19 cellular contexts compared by ENCODE assay signal in the genomic region with DNA sequence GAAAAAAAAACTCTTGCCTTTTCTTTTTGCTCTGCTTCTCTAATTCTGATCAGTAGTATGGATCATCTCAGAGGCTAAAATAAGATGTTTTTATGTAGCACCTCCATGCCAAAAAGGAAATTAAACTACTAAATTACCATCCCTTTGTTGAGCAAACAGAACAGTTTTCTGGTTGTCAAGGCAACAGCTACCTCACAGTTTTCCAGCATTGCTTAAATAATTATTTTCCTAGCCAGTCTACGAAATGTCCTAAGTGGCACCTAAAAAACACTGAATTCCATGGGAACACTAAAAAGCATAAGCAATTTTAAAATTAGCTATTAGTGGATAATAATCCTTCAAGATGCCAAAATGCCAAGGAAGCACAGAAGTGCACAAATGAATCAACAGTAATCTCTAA.
DNase-seq lines count a peak whose midpoint lies in the region; ATAC-seq, FAIRE-seq and TF ChIP-seq lines count a peak whose summit lies in the region.
"Had no signal": no experiment of that assay in that cellular context is flagged by ENCODE, and none has a peak within 500 bp of the region (broad histone marks: within the 10 kb centered on the region; RNA-seq: fewer than 3 reads in every experiment).

No MANE protein-coding gene starts in this region.

- no peak for TF ChIP-seq RAD21 in K562 (CRISPR knock-in tag; conservative IDR thresholded peaks at IDR 0.05 in 1 of 2, IDR thresholded peaks at IDR 0.05 in 1 of 2)

- no peaks in the 10 kb centered on the region for H3K36me3 ChIP-seq in CD8-positive, alpha-beta memory T cell (ENCODE audit: insufficient read depth, low read length)
- H3K36me3 ChIP-seq in HUES48 (ENCODE audit: control insufficient read depth, insufficient read depth, low read length) (no peaks in the 10 kb centered on the region), K562 (ENCODE audit: control insufficient read depth, insufficient read depth, low read length) (no peaks in the 10 kb centered on the region)
- H3K36me3 ChIP-seq: breast epithelium, HAP-1, stomach, vagina, WERI-Rb-1 had no signal

- no peak overlapping the region for H3K27ac ChIP-seq in CD8-positive, alpha-beta memory T cell (ENCODE audit: low read depth, low read length)
- H3K27ac ChIP-seq in HUES48 (ENCODE audit: low read depth, low read length) (peak overlapping the region; percentile 11), K562 (ENCODE audit: extremely low read depth, low read depth, low read length) (no peak overlapping the region)
- H3K27ac ChIP-seq: breast epithelium, C4-2B, stomach, vagina, WERI-Rb-1 had no signal

- TF ChIP-seq EP300 in K562 (IDR thresholded peaks at IDR 0.05; ENCODE audit: low read length), result no peak

- no peaks in the 10 kb centered on the region for H3K27me3 ChIP-seq in CD8-positive, alpha-beta memory T cell (ENCODE audit: insufficient read depth, low read length, poor library complexity, severe bottlenecking)
- H3K27me3 ChIP-seq in HUES48 (ENCODE audit: control insufficient read depth, insufficient read depth, low read length) (no peaks in the 10 kb centered on the region), K562 (ENCODE audit: control insufficient read depth in 2 of 2, insufficient read depth in 2 of 2, low read length in 2 of 2) (no peaks in the 10 kb centered on the region)
- H3K27me3 ChIP-seq: breast epithelium, stomach, vagina had no signal

- CTCF ChIA-PET in CD8-positive, alpha-beta memory T cell (lab: Charles Lee), result no interaction called here
- CTCF ChIA-PET in K562 (lab: Yijun Ruan, JAX; ENCODE audit: low intra/inter-chr PET ratio), result no interaction called here

- H3K9me1 ChIP-seq in K562 (ENCODE audit: control insufficient read depth, insufficient read depth, low read length), result no peaks in the 10 kb centered on the region

- H3K4me3 Mint-ChIP-seq in CD8-positive, alpha-beta memory T cell, result peak overlapping the region in 1 of 7 donors; percentile 8

- TF ChIP-seq CTCF in K562 (IDR thresholded peaks at IDR 0.05 in 2 of 3, conservative IDR thresholded peaks at IDR 0.05 in 1 of 3; ENCODE audit: insufficient read depth in 2 of 3, low read depth in 1 of 3, low read length in 3 of 3), result no peak

- in situ Hi-C loops in K562 (cut with MboI), result no loop called here

- ATAC-seq in K562, result no peak
- ATAC-seq: mucosa of descending colon had no signal

- no peak overlapping the region for H3K4me3 ChIP-seq in CD8-positive, alpha-beta memory T cell (ENCODE audit: low read length)
- no peak overlapping the region for H3K4me3 ChIP-seq in HUES48 (ENCODE audit: low read depth, low read length)
- no peak overlapping the region for H3K4me3 ChIP-seq in K562
- H3K4me3 ChIP-seq: breast epithelium, HAP-1, mucosa of descending colon, stomach, vagina had no signal

- peaks cover 68 to 93% (median 90%) of the 10 kb centered on the region in 3 donors for H3K4me1 Mint-ChIP-seq in CD8-positive, alpha-beta memory T cell

- FAIRE-seq in K562 (lab: Jason Lieb, UNC), result no peak
- FAIRE-seq: keratinocyte, RCC 7860 had no signal

- H3K9me3 ChIP-seq in CD8-positive, alpha-beta memory T cell (ENCODE audit: low read length), result no peaks in the 10 kb centered on the region
- no peaks in the 10 kb centered on the region for H3K9me3 ChIP-seq in HUES48 (ENCODE audit: control insufficient read depth, insufficient read depth, low read length)
- no peaks in the 10 kb centered on the region for H3K9me3 ChIP-seq in K562 (replicated peaks; ENCODE audit: control insufficient read depth, insufficient read depth, low read depth, low read length)
- H3K9me3 ChIP-seq: breast epithelium, HAP-1, mucosa of descending colon, stomach, vagina had no signal

- no peaks in the 10 kb centered on the region for H3K36me3 Mint-ChIP-seq in CD8-positive, alpha-beta memory T cell

- no peaks in the 10 kb centered on the region for H4K20me1 ChIP-seq in K562 (replicated peaks; ENCODE audit: control insufficient read depth, insufficient read depth, low read length)

- H2AFZ ChIP-seq in K562 (ENCODE audit: low read depth, low read length), result no peak overlapping the region

- peaks cover 88% of the 10 kb centered on the region for H3K79me2 ChIP-seq in K562 (ENCODE audit: control insufficient read depth, insufficient read depth, low read length)

- H3K4me1 ChIP-seq in CD8-positive, alpha-beta memory T cell (ENCODE audit: insufficient read depth, low read length), result peaks cover 33% of the 10 kb centered on the region
- H3K4me1 ChIP-seq in HUES48 (ENCODE audit: control insufficient read depth, insufficient read depth, low read length) (peaks cover 13% of the 10 kb centered on the region), K562 (replicated peaks in 1 of 2; ENCODE audit: control insufficient read depth in 2 of 2, insufficient read depth in 2 of 2, low read length in 2 of 2) (peaks cover 4 to 5% of the 10 kb centered on the region in 2 experiments; a peak in 3 of 5 replicates)
- H3K4me1 ChIP-seq: breast epithelium had no signal

- no peaks in the 10 kb centered on the region for H3K27me3 Mint-ChIP-seq in CD8-positive, alpha-beta memory T cell

- 89% methylated on average over 1 of the region's 1 CpG for WGBS in K562 (ENCODE audit: insufficient coverage, low coverage, missing lambda C conversion rate)

- peak overlapping the region in 5 of 8 donors; percentile 13 to 57 (median 25) for H3K27ac Mint-ChIP-seq in CD8-positive, alpha-beta memory T cell

- H3K4me2 ChIP-seq in K562 (ENCODE audit: insufficient read depth, low read length), result no peak overlapping the region

- DNase-seq in CD8-positive, alpha-beta memory T cell, result no peak
- DNase-seq in K562 (ENCODE audit: extremely low read depth in 1 of 4, low spot score in 3 of 4) (no peak), lung microvascular endothelial cell (ENCODE audit: low read depth in 2 of 2) (peak; percentile 45 to 62), EL (no peak)
- no peak for DNase-seq in central memory CD4-positive, alpha-beta T cell
- DNase-seq in stimulated activated CD4-positive, alpha-beta T cell treated with anti-CD3 and anti-CD28 coated beads, Interleukin-12 subunit alpha, Interleukin-12 subunit beta, amount 100 ng/mL, for 4 hours, result no peak
- DNase-seq: activated gamma-delta T cell treated with Interleukin-2 at 50 U/mL for 16 hours, mucosa of descending colon, NCI-H1092 treated with DMSO at 0.1 percent for 48 hours, NCI-H526, stomach, WERI-Rb-1 had no signal

- TF ChIP-seq POLR2A in K562 (conservative IDR thresholded peaks at IDR 0.05), result no peak

- H3K9ac ChIP-seq in HUES48 (ENCODE audit: low read depth, low read length) (no peak overlapping the region), K562 (ENCODE audit: insufficient read depth in 1 of 2, low read depth in 2 of 2, low read length in 2 of 2) (no peak overlapping the region)

- no peaks in the 10 kb centered on the region for H3K9me3 Mint-ChIP-seq in CD8-positive, alpha-beta memory T cell

- intact Hi-C loops in K562 (cut with micrococcal nuclease), result no loop called here

- POLR2A ChIA-PET in CD8-positive, alpha-beta memory T cell (lab: Charles Lee), result no interaction called here
- POLR2A ChIA-PET in K562 (lab: Yijun Ruan, JAX), result interaction anchor here (1.1 kb wide), 1 partner anchor 9 kb away, joined by 4 read pairs; no protein-coding TSS in a partner anchor

- BruUV-seq in K562 (replicated peaks; lab: Mats Ljungman, UMichigan), result no TSS peak

TF ChIP-seq in K562, 482 proteins besides CTCF, POLR2A, EP300 and RAD21:
- TF ChIP-seq ZBED1 (IDR thresholded peaks at IDR 0.05) (no peak), EGR1 (conservative IDR thresholded peaks at IDR 0.05) (no peak), STAT5A (IDR thresholded peaks at IDR 0.05; ENCODE audit: borderline replicate concordance, low read length) (no peak), ZNF316 (IDR thresholded peaks at IDR 0.05) (no peak), RFX1 (IDR thresholded peaks at IDR 0.05) (peak; percentile 74), ZNF311 (CRISPR knock-in tag; IDR thresholded peaks at IDR 0.05) (no peak), TAF1 (IDR thresholded peaks at IDR 0.05; ENCODE audit: control insufficient read depth, extremely low read depth, insufficient read depth, low read length, severe bottlenecking) (no peak), NFIX (CRISPR knock-in tag; IDR thresholded peaks at IDR 0.05; ENCODE audit: low read depth) (no peak)
- TF ChIP-seq, protein P1, sequence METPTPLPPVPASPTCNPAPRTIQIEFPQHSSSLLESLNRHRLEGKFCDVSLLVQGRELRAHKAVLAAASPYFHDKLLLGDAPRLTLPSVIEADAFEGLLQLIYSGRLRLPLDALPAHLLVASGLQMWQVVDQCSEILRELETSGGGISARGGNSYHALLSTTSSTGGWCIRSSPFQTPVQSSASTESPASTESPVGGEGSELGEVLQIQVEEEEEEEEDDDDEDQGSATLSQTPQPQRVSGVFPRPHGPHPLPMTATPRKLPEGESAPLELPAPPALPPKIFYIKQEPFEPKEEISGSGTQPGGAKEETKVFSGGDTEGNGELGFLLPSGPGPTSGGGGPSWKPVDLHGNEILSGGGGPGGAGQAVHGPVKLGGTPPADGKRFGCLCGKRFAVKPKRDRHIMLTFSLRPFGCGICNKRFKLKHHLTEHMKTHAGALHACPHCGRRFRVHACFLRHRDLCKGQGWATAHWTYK (CRISPR knock-in tag; IDR thresholded peaks at IDR 0.05), result no peak
TF ChIP-seq in K562: peak in this region for 1.

Comparison
In these comparisons a context has a peak if more than half of its experiments do, and no peak if none do; other contexts are left out.
1. DNase-seq: peak in lung microvascular endothelial cell (2 of 2); none in CD8-positive, alpha-beta memory T cell (0 of 5), K562 (0 of 4), central memory CD4-positive, alpha-beta T cell (single experiment), stimulated activated CD4-positive, alpha-beta T cell treated with anti-CD3 and anti-CD28 coated beads, Interleukin-12 subunit alpha, Interleukin-12 subunit beta, amount 100 ng/mL, for 4 hours (single experiment) and EL (single experiment).